ENCODE assay signal across 16 cellular contexts in the genomic region with DNA sequence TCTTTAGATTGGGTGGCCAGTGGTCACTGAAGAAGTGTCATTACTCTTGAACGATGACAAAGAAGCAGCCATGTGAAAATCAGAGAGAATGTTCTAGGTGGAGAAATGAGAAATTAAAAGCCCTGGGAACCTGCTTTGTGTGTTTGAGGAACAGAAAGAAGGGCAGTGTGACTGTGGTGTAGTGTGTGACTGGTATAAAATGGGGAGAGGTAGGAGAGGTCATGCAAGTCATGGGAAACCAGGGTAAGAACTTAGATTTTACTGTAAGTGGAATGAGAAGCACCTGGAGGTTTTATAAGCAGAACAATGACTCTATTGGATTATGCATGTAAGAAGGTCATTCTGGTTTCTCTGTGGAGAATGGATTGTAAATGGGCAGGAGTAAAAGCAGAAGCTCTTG. TPM values are rescaled to one million over a fixed set of nuclear protein-coding genes. Genes with fewer than 3 reads are reported as not detected.
DNase-seq lines count a peak whose midpoint lies in the region; ATAC-seq, FAIRE-seq and TF ChIP-seq lines count a peak whose summit lies in the region.
"Had no signal": no experiment of that assay in that cellular context is flagged by ENCODE, and none has a peak within 500 bp of the region (broad histone marks: within the 10 kb centered on the region; RNA-seq: fewer than 3 reads in every experiment).

No MANE protein-coding gene starts in this region.

- H3K9me3 Mint-ChIP-seq in CD4-positive, alpha-beta T cell: no peaks in the 10 kb centered on the region
- no peaks in the 10 kb centered on the region for H3K9me3 Mint-ChIP-seq in activated CD4-positive, alpha-beta memory T cell treated with anti-CD3 and anti-CD28 coated beads for 36 hours

- peaks cover 95% of the 10 kb centered on the region for H3K4me1 Mint-ChIP-seq in CD4-positive, alpha-beta T cell (ENCODE audit: low read depth)
- H3K4me1 Mint-ChIP-seq in activated CD4-positive, alpha-beta memory T cell treated with anti-CD3 and anti-CD28 coated beads for 36 hours (ENCODE audit: low read depth): peaks cover 90% of the 10 kb centered on the region

- no peak for DNase-seq in CD4-positive, alpha-beta T cell
- DNase-seq in GM18507 (ENCODE audit: extremely low spot score, insufficient read length, low read depth) (no peak), NCI-H2029 treated with DMSO at 0.1 percent for 48 hours (lab: John Stamatoyannopoulos, UW) (no peak), H4 (ENCODE audit: low spot score) (no peak), HK-2 (ENCODE audit: unreplicated experiment) (no peak)
- DNase-seq in activated CD4-positive, alpha-beta memory T cell treated with anti-CD3 and anti-CD28 coated beads for 36 hours: no peak
- DNase-seq: activated CD4-positive, alpha-beta T cell treated with anti-CD3 and anti-CD28 coated beads for 48 hours; anterior cingulate cortex; MM.1S; NCI-H524; SHP77 treated with DMSO at 0.1 percent for 48 hours had no signal

- H3K36me3 Mint-ChIP-seq in CD4-positive, alpha-beta T cell (ENCODE audit: low read depth): peaks cover 76% of the 10 kb centered on the region
- peaks cover 74% of the 10 kb centered on the region for H3K36me3 Mint-ChIP-seq in activated CD4-positive, alpha-beta memory T cell treated with anti-CD3 and anti-CD28 coated beads for 36 hours

- TF ChIP-seq CTCF in CD4-positive, alpha-beta T cell (IDR thresholded peaks at IDR 0.05): no peak

- no peaks in the 10 kb centered on the region for H3K9me3 ChIP-seq in CD4-positive, alpha-beta T cell (ENCODE audit: control insufficient read depth, low read length)
- H3K9me3 ChIP-seq: vagina had no signal

- POLR2A ChIA-PET in CD4-positive, alpha-beta T cell (lab: Charles Lee): interaction anchor here (1.4 to 2.4 kb wide), 4 partner anchors 8 to 14 kb away, joined by 5 to 21 read pairs (median 10); partner anchors contain the start of gene ICOS
- POLR2A ChIA-PET in activated CD4-positive, alpha-beta memory T cell treated with anti-CD3 and anti-CD28 coated beads for 36 hours (lab: Charles Lee): interaction anchor here (0.8 to 8.1 kb wide), 11 partner anchors 8 to 162 kb away, joined by 3 to 55 read pairs (median 4); partner anchors contain the start of genes CTLA4 and ICOS

- H3K27me3 Mint-ChIP-seq in CD4-positive, alpha-beta T cell: no peaks in the 10 kb centered on the region
- no peaks in the 10 kb centered on the region for H3K27me3 Mint-ChIP-seq in activated CD4-positive, alpha-beta memory T cell treated with anti-CD3 and anti-CD28 coated beads for 36 hours

- H3K4me3 Mint-ChIP-seq in CD4-positive, alpha-beta T cell: peak overlapping the region; percentile 81
- peak overlapping the region; percentile 65 for H3K4me3 Mint-ChIP-seq in activated CD4-positive, alpha-beta memory T cell treated with anti-CD3 and anti-CD28 coated beads for 36 hours
- H3K4me3 Mint-ChIP-seq: neural crest cell had no signal

- CTCF ChIA-PET in CD4-positive, alpha-beta T cell (lab: Charles Lee): interaction anchor here (1.2 to 1.6 kb wide), 3 partner anchors 12 to 102 kb away, joined by 3 to 4 read pairs (median 3); partner anchors contain the start of gene ICOS
- CTCF ChIA-PET in activated CD4-positive, alpha-beta memory T cell treated with anti-CD3 and anti-CD28 coated beads for 36 hours (lab: Charles Lee): interaction anchor here (1.5 kb wide), 1 partner anchor 20 kb away, joined by 4 read pairs; no protein-coding TSS in a partner anchor

- no peak for ATAC-seq in CD4-positive, alpha-beta T cell (ENCODE audit: poor library complexity)
- ATAC-seq in HG02610 (IDR thresholded peaks at IDR 0.05; ENCODE audit: unreplicated experiment) (peak; percentile 64), HG03280 (IDR thresholded peaks at IDR 0.05; ENCODE audit: unreplicated experiment) (no peak)

- peak overlapping the region; percentile 84 for H3K27ac Mint-ChIP-seq in CD4-positive, alpha-beta T cell
- H3K27ac Mint-ChIP-seq in activated CD4-positive, alpha-beta memory T cell treated with anti-CD3 and anti-CD28 coated beads for 36 hours: peak overlapping the region; percentile 89

- intact Hi-C loops in CD4-positive, alpha-beta T cell (cut with DNase I, micrococcal nuclease): loop anchor here in 1 of 2 experiments (1.0 kb wide), 1 partner anchor 8 kb away; no protein-coding TSS in a partner anchor
- intact Hi-C loops in activated CD4-positive, alpha-beta memory T cell treated with anti-CD3 and anti-CD28 coated beads for 36 hours (cut with micrococcal nuclease): loop anchor here (1.0 kb wide), 1 partner anchor 7 kb away; no protein-coding TSS in a partner anchor

- H3K27ac ChIP-seq in CD4-positive, alpha-beta T cell (ENCODE audit: low read depth, low read length): peak overlapping the region; percentile 29
- H3K27ac ChIP-seq: vagina had no signal

- no peaks in the 10 kb centered on the region for H3K27me3 ChIP-seq in CD4-positive, alpha-beta T cell (ENCODE audit: control insufficient read depth, insufficient read depth, low read length)
- H3K27me3 ChIP-seq: vagina had no signal

- FAIRE-seq in GM18507 (lab: Jason Lieb, UNC): peak; percentile 62

RNA-seq across cellular contexts. Expression of gene ICOS, which starts 12.2 kb away (rescaled TPM):
- total RNA-seq in CD4-positive, alpha-beta T cell: 10 to 100 TPM; 93.3 to 98.1 TPM
- 100 to 1,000 TPM; 187 to 190 TPM for total RNA-seq in activated CD4-positive, alpha-beta memory T cell treated with anti-CD3 and anti-CD28 coated beads for 36 hours
- total RNA-seq in H4 (2014; rRNA removed; shearing (Covaris generic)): not detected in 2 replicates
- total RNA-seq: glomerular endothelial cell, neural crest cell had no signal

Comparison
In these comparisons a context has a peak if more than half of its experiments do, and no peak if none do; other contexts are left out.
1. RNA of gene ICOS, which starts 12.2 kb away (total RNA-seq): 187 to 190 TPM in activated CD4-positive, alpha-beta memory T cell treated with anti-CD3 and anti-CD28 coated beads for 36 hours and 93.3 to 98.1 TPM in CD4-positive, alpha-beta T cell; not detected in H4; every median in the first group is over 10 times any median in the second.